Comparison of ENCODE assay signal across 19 cellular contexts in genomic region chr7:36486336-36486735, GRCh38.
DNase-seq lines count a peak whose midpoint lies in the region; ATAC-seq lines count a peak whose summit lies in the region.
"Had no signal": no experiment of that assay in that cellular context is flagged by ENCODE, and none has a peak within 500 bp of the region (broad histone marks: within the 10 kb centered on the region; RNA-seq: fewer than 3 reads in every experiment).

No MANE protein-coding gene starts in this region.

- in situ Hi-C loops in G401 (cut with HindIII; ENCODE audit: low sequenced_read_pairs) = no loop called here

- H3K27ac ChIP-seq in substantia nigra (ENCODE audit: low read depth, low read length, poor library complexity, severe bottlenecking) = peak overlapping the region; percentile 23
- H3K27ac ChIP-seq: BLaER1, Peyer's patch, SK-N-MC had no signal

- DNase-seq in G401 (ENCODE audit: low spot score) (peak; percentile 58), cerebellar cortex (ENCODE audit: low spot score) (peak; percentile 50), medulla oblongata (ENCODE audit: extremely low spot score) (peak; percentile 66), substantia nigra (lab: John Stamatoyannopoulos, UW) (peak in 6 of 49 donors; percentile 5 to 32 (median 12)), DMS153 (lab: John Stamatoyannopoulos, UW) (no peak), NCI-H187 (lab: John Stamatoyannopoulos, UW) (no peak)
- DNase-seq: CD4-positive, CD25-positive, alpha-beta regulatory T cell; Kasumi-1; NCI-H1105; NCI-H1436 treated with DMSO at 0.1 percent for 48 hours; NCI-H1930; NCI-H524 treated with DMSO at 0.1 percent for 48 hours; Peyer's patch; SIG-M5; SW 1271 had no signal

- ATAC-seq in HG02678 (IDR thresholded peaks at IDR 0.05; ENCODE audit: unreplicated experiment) = no peak
- ATAC-seq: K562 had no signal

Comparison
In these comparisons a context has a peak if more than half of its experiments do, and no peak if none do; other contexts are left out.
1. DNase-seq: peak in G401 (single experiment), cerebellar cortex (single experiment) and medulla oblongata (single experiment); none in DMS153 (single experiment) and NCI-H187 (0 of 2).